8 cellular contexts compared by ENCODE assay signal in the genomic region with DNA sequence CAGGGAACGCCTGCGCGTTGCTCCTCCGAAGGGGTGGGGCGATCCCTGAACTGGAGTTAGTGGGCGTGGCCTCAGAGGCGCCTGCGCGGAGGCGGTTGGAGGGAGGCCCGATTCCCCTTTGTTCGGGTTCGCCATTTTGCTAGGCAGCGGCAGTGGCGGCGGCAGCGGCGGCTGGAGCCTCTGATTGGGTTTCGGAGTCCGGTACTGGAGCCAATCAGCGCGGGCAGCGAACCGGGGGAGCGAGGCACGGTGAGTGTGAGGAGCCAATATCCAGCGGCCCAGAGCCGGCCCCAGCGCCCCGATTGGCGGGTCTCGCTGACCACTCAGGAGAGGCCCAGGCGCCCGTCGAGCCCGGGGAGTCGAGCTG. TPM values are rescaled to one million over a fixed set of nuclear protein-coding genes. Genes with fewer than 3 reads are reported as not detected.
DNase-seq lines count a peak whose midpoint lies in the region; ATAC-seq and TF ChIP-seq lines count a peak whose summit lies in the region.

A gene (plus strand): TSS at position 139 of the 367 bp plus-strand sequence. CDS start 6,116 bp downstream, outside the sequence.

- intact Hi-C loops in ascending aorta (cut with DNase I), result loop anchor here (2.0 to 10.0 kb wide), 9 partner anchors 176 to 1958 kb away; a partner anchor contains a TSS
- intact Hi-C loops in sigmoid colon (cut with DNase I), result loop anchor here (10.0 kb wide), 2 partner anchors 712 to 1958 kb away; a partner anchor contains a TSS

- H3K27ac ChIP-seq in ascending aorta, result peak within 1 kb of the TSS; percentile 98 to 100
- H3K27ac ChIP-seq in sigmoid colon, result peak within 1 kb of the TSS; percentile 96 to 100 (median 99)

- no peaks in the 10 kb centered on the region for H3K27me3 ChIP-seq in ascending aorta
- no peaks in the 10 kb centered on the region for H3K27me3 ChIP-seq in sigmoid colon

- peak; percentile 61 for ATAC-seq in GM19023 (IDR thresholded peaks at IDR 0.05; ENCODE audit: unreplicated experiment)
- ATAC-seq in HG03108 (IDR thresholded peaks at IDR 0.05; ENCODE audit: unreplicated experiment), result peak; percentile 62

- peak in 1 of 2 donors; percentile 45 for TF ChIP-seq POLR2A in sigmoid colon (IDR thresholded peaks at IDR 0.05)

- no peak for TF ChIP-seq EP300 in sigmoid colon (IDR thresholded peaks at IDR 0.05)

- peak within 1 kb of the TSS; percentile 89 for H3K4me3 ChIP-seq in AG10803 (ENCODE audit: low read length)
- peak within 1 kb of the TSS; percentile 80 to 86 for H3K4me3 ChIP-seq in ascending aorta
- peak within 1 kb of the TSS; percentile 78 to 96 (median 90) for H3K4me3 ChIP-seq in sigmoid colon

- TF ChIP-seq CTCF in AG10803 (conservative IDR thresholded peaks at IDR 0.05; ENCODE audit: low read length), result no peak
- no peak for TF ChIP-seq CTCF in ascending aorta (IDR thresholded peaks at IDR 0.05)
- TF ChIP-seq CTCF in sigmoid colon (IDR thresholded peaks at IDR 0.05), result no peak

- DNase-seq in AG10803 (ENCODE audit: low read depth) (no peak), SIG-M5 (lab: John Stamatoyannopoulos, UW) (peak; percentile 87), ascending aorta (ENCODE audit: low spot score in 2 of 2) (no peak), hepatic stellate cell (ENCODE audit: low spot score) (peak; percentile 98), sigmoid colon (no peak), islet precursor cell (no peak)

- H3K9me3 ChIP-seq in ascending aorta (no peaks in the 10 kb centered on the region), sigmoid colon (no peaks in the 10 kb centered on the region)

- WGBS in sigmoid colon, 2 donors, result 0 to 1% methylated on average over 37 of the region's 37 CpGs

- H3K4me1 ChIP-seq in ascending aorta (peaks cover 10 to 27% of the 10 kb centered on the region in 2 donors), sigmoid colon (peaks cover 0 to 32% (median 27%) of the 10 kb centered on the region in 4 donors)

- peaks cover 6 to 14% of the 10 kb centered on the region in 2 donors for H3K36me3 ChIP-seq in ascending aorta
- H3K36me3 ChIP-seq in sigmoid colon, result peaks cover 0 to 18% (median 3%) of the 10 kb centered on the region in 4 donors

RNA-seq across cellular contexts. Expression of the gene that starts here (rescaled TPM):
- total RNA-seq in ascending aorta (10.4 TPM), sigmoid colon (10 to 100 TPM in 3 of 4 donors, 1 to 10 TPM in 1; 7.6 to 12.1 (median 10.9) TPM)
- 10 to 100 TPM in 1 of 3 donors, 1 to 10 TPM in 2; 7.4 to 12.8 (median 7.8) TPM for polyA plus RNA-seq in sigmoid colon

Comparison
In these comparisons a context has a peak if more than half of its experiments do, and no peak if none do; other contexts are left out.
1. DNase-seq: peak in SIG-M5 (single experiment) and hepatic stellate cell (single experiment); none in AG10803 (single experiment), ascending aorta (0 of 2), sigmoid colon (single experiment) and islet precursor cell (single experiment).
2. Peak in every context shown above with its lines, with median percentiles within 50 percentile points of each other: H3K4me3 ChIP-seq.